17 cellular contexts compared by ENCODE assay signal in genomic region chr1:99348375-99349132, GRCh38.
DNase-seq lines count a peak whose midpoint lies in the region; ATAC-seq, FAIRE-seq and TF ChIP-seq lines count a peak whose summit lies in the region.
"Had no signal": no experiment of that assay in that cellular context is flagged by ENCODE, and none has a peak within 500 bp of the region (broad histone marks: within the 10 kb centered on the region; RNA-seq: fewer than 3 reads in every experiment).

No MANE protein-coding gene starts in this region.

- H3K4me1 ChIP-seq in PC-9 (replicated peaks; ENCODE audit: insufficient read depth) = no peaks in the 10 kb centered on the region
- no peaks in the 10 kb centered on the region for H3K4me1 ChIP-seq in K562 (replicated peaks in 1 of 2; ENCODE audit: control insufficient read depth in 2 of 2, insufficient read depth in 2 of 2, low read length in 2 of 2)

- H3K9me2 ChIP-seq in PC-9 (ENCODE audit: insufficient read depth) = no peaks in the 10 kb centered on the region

- intact Hi-C loops in PC-9 (cut with micrococcal nuclease; ENCODE audit: unreplicated experiment) (no loop called here), K562 (cut with micrococcal nuclease) (no loop called here)

- no peaks in the 10 kb centered on the region for H3K4me1 Mint-ChIP-seq in neural crest cell

- H3K27me3 Mint-ChIP-seq in neural crest cell (ENCODE audit: low read depth) = no peaks in the 10 kb centered on the region

- H2AFZ ChIP-seq in PC-9 (peak overlapping the region; percentile 30; the same call in 1 of the 2 replicates), K562 (ENCODE audit: low read depth, low read length) (no peak overlapping the region)

- no peak overlapping the region for H3K9ac ChIP-seq in K562 (ENCODE audit: insufficient read depth in 1 of 2, low read depth in 2 of 2, low read length in 2 of 2)

- H3K4me3 Mint-ChIP-seq in neural crest cell = no peak overlapping the region
- H3K4me3 Mint-ChIP-seq: HFFc6 had no signal

- CTCF ChIA-PET in PC-9 (lab: Charles Lee) (no interaction called here), K562 (lab: Yijun Ruan, JAX; ENCODE audit: low intra/inter-chr PET ratio) (no interaction called here)

- in situ Hi-C loops in K562 (cut with MboI) = no loop called here

- H4K20me1 ChIP-seq in PC-9 (ENCODE audit: insufficient read depth) (no peaks in the 10 kb centered on the region), K562 (replicated peaks; ENCODE audit: control insufficient read depth, insufficient read depth, low read length) (no peaks in the 10 kb centered on the region)

- H3K9me3 Mint-ChIP-seq in neural crest cell = no peaks in the 10 kb centered on the region
- H3K9me3 Mint-ChIP-seq: HFFc6 had no signal

- peak; percentile 76 for FAIRE-seq in D721Med (lab: Jason Lieb, UNC)
- FAIRE-seq in K562 (lab: Jason Lieb, UNC) = no peak

- TF ChIP-seq CTCF in D721Med (IDR thresholded peaks at IDR 0.05; ENCODE audit: insufficient read depth, missing control alignments) = no peak
- no peak for TF ChIP-seq CTCF in PC-9 (conservative IDR thresholded peaks at IDR 0.05)
- no peak for TF ChIP-seq CTCF in K562 (IDR thresholded peaks at IDR 0.05 in 2 of 3, conservative IDR thresholded peaks at IDR 0.05 in 1 of 3; ENCODE audit: insufficient read depth in 2 of 3, low read depth in 1 of 3, low read length in 3 of 3)
- no peak for TF ChIP-seq CTCF in neural crest cell (conservative IDR thresholded peaks at IDR 0.05)

- no peak overlapping the region for H3K27ac ChIP-seq in PC-9
- H3K27ac ChIP-seq in K562 (ENCODE audit: extremely low read depth, low read depth, low read length) = no peak overlapping the region
- H3K27ac ChIP-seq: C4-2B had no signal

- ATAC-seq in K562 = no peak
- no peak for ATAC-seq in GM18868 (IDR thresholded peaks at IDR 0.05; ENCODE audit: unreplicated experiment)

- no peak for TF ChIP-seq RAD21 in K562 (CRISPR knock-in tag; conservative IDR thresholded peaks at IDR 0.05 in 1 of 2, IDR thresholded peaks at IDR 0.05 in 1 of 2)

- H3K4me2 ChIP-seq in PC-9 (no peak overlapping the region), K562 (ENCODE audit: insufficient read depth, low read length) (no peak overlapping the region)

- H3K27me3 ChIP-seq in PC-9 (ENCODE audit: insufficient read depth, low read depth) = no peaks in the 10 kb centered on the region
- no peaks in the 10 kb centered on the region for H3K27me3 ChIP-seq in K562 (ENCODE audit: control insufficient read depth in 2 of 2, insufficient read depth in 2 of 2, low read length in 2 of 2)

- H3F3A ChIP-seq in PC-9 (ENCODE audit: insufficient read depth, low read depth) = no peaks in the 10 kb centered on the region

- no peaks in the 10 kb centered on the region for H3K9me1 ChIP-seq in K562 (ENCODE audit: control insufficient read depth, insufficient read depth, low read length)

- DNase-seq in D721Med (ENCODE audit: insufficient read length, low spot score) = no peak
- DNase-seq in PC-9 = no peak
- DNase-seq in K562 (ENCODE audit: extremely low read depth in 1 of 4, low spot score in 3 of 4) = no peak
- DNase-seq in neural crest cell (ENCODE audit: low read depth, low spot score) = no peak
- no peak for DNase-seq in hippocampal formation (lab: John Stamatoyannopoulos, UW)
- DNase-seq in HUDEP-2 (lab: John Stamatoyannopoulos, UW; ENCODE audit: unreplicated experiment in 76 of 76) = no peak
- DNase-seq: DMS153, GOT3, HFFc6, KBM-7, NCI-H1048, NCI-H1436 treated with DMSO at 0.1 percent for 48 hours, NCI-H2029 treated with DMSO at 0.1 percent for 48 hours, NCI-H748 treated with DMSO at 0.1 percent for 48 hours, SHP77 treated with DMSO at 0.1 percent for 48 hours had no signal

- 2% methylated on average over 5 of the region's 5 CpGs for WGBS in K562 (ENCODE audit: insufficient coverage, low coverage, missing lambda C conversion rate)

- BruUV-seq in PC-9 (replicated peaks; lab: Mats Ljungman, UMichigan) (no TSS peak), K562 (replicated peaks; lab: Mats Ljungman, UMichigan) (no TSS peak)

- TF ChIP-seq POLR2A in K562 (conservative IDR thresholded peaks at IDR 0.05) = no peak

- H3K79me2 ChIP-seq in PC-9 (ENCODE audit: low read depth) (no peaks in the 10 kb centered on the region), K562 (ENCODE audit: control insufficient read depth, insufficient read depth, low read length) (no peaks in the 10 kb centered on the region)

- no peak overlapping the region for H3K4me3 ChIP-seq in PC-9
- no peak overlapping the region for H3K4me3 ChIP-seq in K562

- no peaks in the 10 kb centered on the region for H3K9me3 ChIP-seq in PC-9 (ENCODE audit: insufficient read depth, low read depth)
- no peaks in the 10 kb centered on the region for H3K9me3 ChIP-seq in K562 (replicated peaks; ENCODE audit: control insufficient read depth, insufficient read depth, low read depth, low read length)

- no peak for TF ChIP-seq EP300 in K562 (IDR thresholded peaks at IDR 0.05; ENCODE audit: low read length)

- POLR2A ChIA-PET in PC-9 (lab: Charles Lee; ENCODE audit: unreplicated experiment) (no interaction called here), K562 (lab: Yijun Ruan, JAX) (interaction anchor here (0.6 kb wide), 1 partner anchor 330 kb away, joined by 3 read pairs; no protein-coding TSS in a partner anchor)

- no peaks in the 10 kb centered on the region for H3K36me3 Mint-ChIP-seq in neural crest cell (ENCODE audit: low read depth)

- no peaks in the 10 kb centered on the region for H3K36me3 ChIP-seq in PC-9 (ENCODE audit: low read depth)
- no peaks in the 10 kb centered on the region for H3K36me3 ChIP-seq in K562 (ENCODE audit: control insufficient read depth, insufficient read depth, low read length)

- peak overlapping the region; percentile 8 for H3K27ac Mint-ChIP-seq in neural crest cell (ENCODE audit: unreplicated experiment)
- H3K27ac Mint-ChIP-seq: HFFc6 had no signal

TF ChIP-seq in K562, 482 proteins besides CTCF, POLR2A, EP300 and RAD21 (continues in another document):
- no peak for TF ChIP-seq REST (CRISPR knock-in tag; IDR thresholded peaks at IDR 0.05; ENCODE audit: low read depth)
- TF ChIP-seq CUX1 (CRISPR knock-in tag; IDR thresholded peaks at IDR 0.05) = no peak
- no peak for TF ChIP-seq ZNF263 (CRISPR knock-in tag; IDR thresholded peaks at IDR 0.05; ENCODE audit: borderline replicate concordance)
- no peak for TF ChIP-seq CBFA2T3 (IDR thresholded peaks at IDR 0.05)
- TF ChIP-seq ZNF133 (CRISPR knock-in tag; IDR thresholded peaks at IDR 0.05) = no peak
- TF ChIP-seq ZNF778 (CRISPR knock-in tag; IDR thresholded peaks at IDR 0.05) = no peak
- TF ChIP-seq ZNF217 (CRISPR knock-in tag; IDR thresholded peaks at IDR 0.05) = no peak
